In the genomic region with DNA sequence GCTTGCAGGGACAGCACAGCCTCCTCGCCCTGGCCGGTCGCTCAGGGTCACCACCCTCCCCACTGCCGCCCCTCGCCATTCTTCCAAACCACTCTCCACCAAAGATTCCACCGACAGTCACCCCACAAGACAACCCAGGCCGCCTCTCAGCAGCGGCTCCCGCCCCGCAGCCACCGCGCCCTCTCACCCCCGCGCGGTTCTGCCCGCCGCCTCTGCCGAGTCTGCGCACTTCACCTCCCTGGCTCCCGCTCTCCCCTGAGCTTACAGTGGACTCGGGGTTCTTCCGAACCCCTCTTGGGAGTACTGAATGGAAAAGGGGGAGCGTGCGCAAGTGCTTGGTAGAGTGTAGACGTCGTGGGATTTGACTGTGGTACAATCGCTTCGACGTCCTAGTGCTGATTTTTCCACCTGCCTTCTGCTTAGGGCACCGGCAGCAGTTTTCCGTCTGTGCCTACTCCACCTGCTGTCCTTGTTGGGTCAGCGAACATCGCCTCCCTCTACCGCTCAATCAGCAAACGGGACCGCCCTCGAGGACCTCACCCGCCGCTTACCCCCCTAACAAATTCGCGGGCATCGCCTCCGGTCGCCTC, we compare ENCODE assay signal across 8 cellular contexts. TPM values are rescaled to one million over a fixed set of nuclear protein-coding genes. Genes with fewer than 3 reads are reported as not detected.
DNase-seq lines count a peak whose midpoint lies in the region; ATAC-seq and TF ChIP-seq lines count a peak whose summit lies in the region.
"Not testable (repeated sequence)": the region's sequence is repeated elsewhere in the genome, so short reads cannot be mapped to it uniquely, and the experiment has no call there.
"Had no signal": no experiment of that assay in that cellular context is flagged by ENCODE, and none has a peak within 500 bp of the region (broad histone marks: within the 10 kb centered on the region; RNA-seq: fewer than 3 reads in every experiment).

No MANE protein-coding gene starts in this region.

- H3K14ac ChIP-seq in H9 (ENCODE audit: insufficient read depth, low read length) = not testable (repeated sequence)

- WGBS in H9 (ENCODE audit: extremely low coverage, insufficient read length, low lambda C conversion rate) = no CpG with 5 or more reads among the region's 44 CpGs
- 1 to 2% methylated on average over 21 to 24 of the region's 44 CpGs for WGBS in ectodermal cell, 2 experiments
- 6 to 8% (median 8%) methylated on average over 29 to 44 of the region's 44 CpGs for WGBS in psoas muscle, 3 donors

- not testable (repeated sequence) for H2AFZ ChIP-seq in H9 (ENCODE audit: low read length)

- CTCF ChIA-PET in T-cell (lab: Charles Lee) = not testable (repeated sequence)

- H3K4me3 Mint-ChIP-seq in H9 = peak overlapping the region; percentile 86 to 93
- H3K4me3 Mint-ChIP-seq in T-cell = peak overlapping the region; percentile 77 to 78 (median 78)
- H3K4me3 Mint-ChIP-seq in activated naive CD8-positive, alpha-beta T cell treated with anti-CD3 and anti-CD28 coated beads for 36 hours = peak overlapping the region; percentile 74
- peak overlapping the region; percentile 82 for H3K4me3 Mint-ChIP-seq in mesothelial cell of epicardium

- H3K23ac ChIP-seq in H9 (ENCODE audit: insufficient read length, low read depth, low read length) = not testable (repeated sequence)

- not testable (repeated sequence) for H3K9ac ChIP-seq in H9 (ENCODE audit: extremely low read depth, insufficient read length, low read length); iPS-15b (ENCODE audit: low read depth, low read length)

- not testable (repeated sequence) for H3K36me3 Mint-ChIP-seq in H9 (ENCODE audit: insufficient read depth in 1 of 3, low read depth in 3 of 3); T-cell; activated naive CD8-positive, alpha-beta T cell treated with anti-CD3 and anti-CD28 coated beads for 36 hours; mesothelial cell of epicardium

- peak; percentile 13; the same call in 1 of the 3 replicates for TF ChIP-seq CTCF in H9 (conservative IDR thresholded peaks at IDR 0.05)
- TF ChIP-seq CTCF in mesothelial cell of epicardium (IDR thresholded peaks at IDR 0.05; ENCODE audit: unreplicated experiment); psoas muscle (IDR thresholded peaks at IDR 0.05): not testable (repeated sequence)

- ATAC-seq in T-cell (replicated peaks in 1 of 4) (peak; percentile 38 to 70 (median 50)), psoas muscle (peak in 3 of 4 donors; percentile 31 to 64 (median 50))

- H4K91ac ChIP-seq in H9 (ENCODE audit: insufficient read length, low read depth, low read length) = not testable (repeated sequence)

- not testable (repeated sequence) for H2BK12ac ChIP-seq in H9 (ENCODE audit: insufficient read length, low read depth, low read length)

- not testable (repeated sequence) for H3K56ac ChIP-seq in H9 (ENCODE audit: insufficient read length, low read depth, low read length)

- peaks cover 40% of the 10 kb centered on the region for H3K27me3 Mint-ChIP-seq in H9 (ENCODE audit: low read depth)
- H3K27me3 Mint-ChIP-seq in T-cell = peaks cover 22 to 55% of the 10 kb centered on the region in 2 donors
- peaks cover 39% of the 10 kb centered on the region for H3K27me3 Mint-ChIP-seq in activated naive CD8-positive, alpha-beta T cell treated with anti-CD3 and anti-CD28 coated beads for 36 hours
- H3K27me3 Mint-ChIP-seq in mesothelial cell of epicardium (ENCODE audit: low read depth) = peaks cover 48% of the 10 kb centered on the region

- not testable (repeated sequence) for H4K8ac ChIP-seq in H9 (replicated peaks; ENCODE audit: insufficient read length, low read depth, low read length)

- H2BK120ac ChIP-seq in H9 (ENCODE audit: low read depth, low read length, poor library complexity, severe bottlenecking) = not testable (repeated sequence)

- peak overlapping the region; percentile 46 for H3K4me3 ChIP-seq in ectodermal cell (ENCODE audit: insufficient read depth, low read depth, low read length)
- H3K4me3 ChIP-seq in iPS-15b (ENCODE audit: low read depth, low read length) = peak overlapping the region; percentile 41
- H3K4me3 ChIP-seq in psoas muscle = not testable (repeated sequence)

- not testable (repeated sequence) for H4K5ac ChIP-seq in H9 (ENCODE audit: insufficient read length, low read depth, low read length)

- H3K27ac Mint-ChIP-seq in H9; T-cell; activated naive CD8-positive, alpha-beta T cell treated with anti-CD3 and anti-CD28 coated beads for 36 hours; mesothelial cell of epicardium: not testable (repeated sequence)

- H2BK15ac ChIP-seq in H9 (ENCODE audit: low read depth, low read length) = not testable (repeated sequence)

- not testable (repeated sequence) for H3K79me1 ChIP-seq in H9 (ENCODE audit: insufficient read depth, low read depth, low read length, poor library complexity, severe bottlenecking)

- H3K9me3 Mint-ChIP-seq in H9; T-cell; activated naive CD8-positive, alpha-beta T cell treated with anti-CD3 and anti-CD28 coated beads for 36 hours; mesothelial cell of epicardium: not testable (repeated sequence)

- DNase-seq in H9 (peak; percentile 46), T-cell (peak in 1 of 34 experiments; percentile 14)
- peak; percentile 27 for DNase-seq in activated naive CD8-positive, alpha-beta T cell treated with anti-CD3 and anti-CD28 coated beads for 36 hours
- not testable (repeated sequence) for DNase-seq in mesothelial cell of epicardium (ENCODE audit: low spot score in 2 of 2, unreplicated experiment in 2 of 2); psoas muscle

- not testable (repeated sequence) for H3T11ph ChIP-seq in H9 (ENCODE audit: low read length)

- H4K20me1 ChIP-seq in H9 (ENCODE audit: control insufficient read depth, insufficient read depth, insufficient read length) = not testable (repeated sequence)

- H3K9me3 ChIP-seq in H9 (ENCODE audit: control insufficient read depth, low read depth, low read length); ectodermal cell (ENCODE audit: control insufficient read depth, low read length); iPS-15b (ENCODE audit: control insufficient read depth, insufficient read depth, low read length); psoas muscle: not testable (repeated sequence)

- not testable (repeated sequence) for H2AK5ac ChIP-seq in H9 (ENCODE audit: insufficient read length, low read length)

- not testable (repeated sequence) for H3K4me1 ChIP-seq in H9 (ENCODE audit: insufficient read depth, low read length); ectodermal cell (ENCODE audit: control insufficient read depth, insufficient read depth, low read length); iPS-15b (ENCODE audit: control insufficient read depth, insufficient read depth, low read length); psoas muscle

- H3K4me1 Mint-ChIP-seq in H9 (peaks cover 22% of the 10 kb centered on the region in 2 experiments), T-cell (peaks cover 11 to 13% (median 12%) of the 10 kb centered on the region in 3 donors), mesothelial cell of epicardium (peaks cover 10% of the 10 kb centered on the region)
- H3K4me1 Mint-ChIP-seq in activated naive CD8-positive, alpha-beta T cell treated with anti-CD3 and anti-CD28 coated beads for 36 hours = not testable (repeated sequence)

- H3K36me3 ChIP-seq in ectodermal cell (ENCODE audit: control insufficient read depth, insufficient read depth, low read length); iPS-15b (ENCODE audit: control insufficient read depth, insufficient read depth, low read length); psoas muscle (ENCODE audit: insufficient read depth in 1 of 2, low read depth in 1 of 2): not testable (repeated sequence)

- H2BK20ac ChIP-seq in H9 (ENCODE audit: low read depth, low read length, poor library complexity, severe bottlenecking) = not testable (repeated sequence)

- H3K27ac ChIP-seq in H9 (ENCODE audit: insufficient read length, low read depth, low read length); ectodermal cell (ENCODE audit: insufficient read depth, low read depth, low read length, poor library complexity, severe bottlenecking); psoas muscle: not testable (repeated sequence)

- peak overlapping the region; percentile 76 for H3K4me2 ChIP-seq in H9 (ENCODE audit: insufficient read depth, insufficient read length, low read length)

- H3K23me2 ChIP-seq in H9 (ENCODE audit: insufficient read length, low read depth, low read length, poor library complexity, severe bottlenecking) = not testable (repeated sequence)

- not testable (repeated sequence) for H3K27me3 ChIP-seq in H9 (ENCODE audit: insufficient read depth, low read length)
- H3K27me3 ChIP-seq in ectodermal cell (ENCODE audit: control insufficient read depth, insufficient read depth, low read length, poor library complexity, severe bottlenecking) (peaks cover 48% of the 10 kb centered on the region), iPS-15b (ENCODE audit: control insufficient read depth, insufficient read depth, low read length) (peaks cover 13% of the 10 kb centered on the region), psoas muscle (ENCODE audit: insufficient read depth in 3 of 3, low read length in 2 of 3) (peaks cover 0 to 28% (median 2%) of the 10 kb centered on the region in 3 donors)

- H3K4ac ChIP-seq in H9 (ENCODE audit: low read depth, low read length) = not testable (repeated sequence)

- not testable (repeated sequence) for H3K18ac ChIP-seq in H9 (ENCODE audit: insufficient read length, low read depth, low read length)

- H3K79me2 ChIP-seq in H9 (ENCODE audit: insufficient read depth, low read length) = not testable (repeated sequence)

- POLR2A ChIA-PET in T-cell (lab: Charles Lee) = not testable (repeated sequence)

- not testable (repeated sequence) for H2BK5ac ChIP-seq in H9 (ENCODE audit: insufficient read length, low read length)

- intact Hi-C loops in psoas muscle (cut with DNase I) = not testable (repeated sequence)

RNA-seq across cellular contexts. Expression of a gene that starts 20.2 kb away (rescaled TPM):
- total RNA-seq in H9 (2021) = 1,874 and 2,051 TPM in 2 replicates
- 1,000 to 10,000 TPM; 2,148 to 4,743 (median 3,650) TPM for total RNA-seq in T-cell
- total RNA-seq in activated naive CD8-positive, alpha-beta T cell treated with anti-CD3 and anti-CD28 coated beads for 36 hours = 100 to 1,000 TPM; 874 to 961 TPM
- polyA plus RNA-seq in ectodermal cell (2013, experiment 1 of 4) = 2,448 TPM
- polyA plus RNA-seq in ectodermal cell (2013, experiment 2 of 4) = 3,281 TPM
- polyA plus RNA-seq in ectodermal cell (2013, experiment 3 of 4) = 16,052 TPM
- polyA plus RNA-seq in ectodermal cell (2013, experiment 4 of 4) = 9,026 TPM
- total RNA-seq in mesothelial cell of epicardium = 3,774 to 3,945 TPM (median 3,937 TPM) in 3 replicates
- 1,000 to 10,000 TPM; 1,264 to 5,208 (median 3,151) TPM for total RNA-seq in psoas muscle
- polyA plus RNA-seq in psoas muscle = not detected
- polyA plus RNA-seq: SK-N-SH had no signal
